8 cellular contexts compared by ENCODE assay signal in the genomic region with DNA sequence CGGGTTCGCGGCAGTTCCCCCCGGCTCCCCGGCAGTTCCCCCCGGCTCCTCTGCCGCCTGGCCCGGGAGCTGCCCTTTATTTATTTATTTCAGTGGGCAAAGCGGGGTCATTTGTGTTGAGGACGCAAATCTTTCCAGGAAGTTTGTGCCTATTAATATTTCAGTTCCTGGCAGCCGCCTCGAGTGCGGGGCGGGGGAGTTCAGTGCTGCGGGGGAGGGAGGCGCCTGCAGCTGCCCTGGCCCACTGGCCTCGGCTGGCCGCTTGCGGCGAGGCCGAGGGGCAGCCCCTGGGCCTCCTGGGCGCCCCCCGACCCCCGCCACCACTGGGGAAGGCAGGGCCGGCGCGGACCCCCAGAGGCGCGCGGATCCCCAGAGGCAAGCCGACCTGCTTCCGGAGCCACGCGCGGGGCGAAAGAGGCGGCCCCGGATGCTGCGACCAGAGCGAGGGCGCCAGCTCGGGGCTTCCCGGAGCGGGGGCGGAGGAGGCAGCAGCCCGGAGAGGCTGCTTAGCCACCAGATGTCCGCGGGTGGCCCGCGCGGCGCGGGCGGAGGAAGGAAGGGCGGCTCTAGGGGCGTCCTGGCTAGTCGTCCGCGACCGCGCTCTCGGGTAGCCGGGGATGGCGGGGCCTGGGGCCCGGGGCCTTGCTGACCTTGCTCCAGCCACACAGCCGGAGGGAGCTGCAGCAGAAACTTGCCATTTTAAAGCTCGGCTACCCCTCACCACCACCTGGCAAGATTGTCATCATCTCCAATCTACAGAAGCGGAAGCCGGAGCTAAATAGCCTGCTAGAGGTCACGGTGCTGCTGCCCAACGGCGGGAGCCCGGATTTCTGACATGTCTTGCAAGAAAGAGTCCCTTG. TPM values are rescaled to one million over a fixed set of nuclear protein-coding genes. Genes with fewer than 3 reads are reported as not detected.
A peak's percentile ranks its signal among the peaks of the same experiment; 100 is the strongest.
DNase-seq lines count a peak whose midpoint lies in the region; ATAC-seq and TF ChIP-seq lines count a peak whose summit lies in the region.

No MANE protein-coding gene starts in this region.

- 1% methylated on average over 23 of the region's 73 CpGs for WGBS in SK-N-SH (ENCODE audit: low lambda C conversion rate)
- WGBS in prostate gland, result 2% methylated on average over 41 of the region's 73 CpGs

- H3K9me3 ChIP-seq in SK-N-SH (no peaks in the 10 kb centered on the region), prostate gland (no peaks in the 10 kb centered on the region)

- H3K9me2 ChIP-seq in SK-N-SH, result no peaks in the 10 kb centered on the region

- H2AFZ ChIP-seq in SK-N-SH (ENCODE audit: low read depth), result peak overlapping the region; percentile 91

- CTCF ChIA-PET in SK-N-SH (lab: Yijun Ruan, JAX), result interaction anchor here (0.7 to 5.7 kb wide), 11 partner anchors 10 to 87 kb away, joined by 3 to 38 read pairs (median 5); no protein-coding TSS in a partner anchor

- TF ChIP-seq POLR2A in prostate gland (IDR thresholded peaks at IDR 0.05), result peak; percentile 19

- H3K4me2 ChIP-seq in SK-N-SH, result peak overlapping the region; percentile 98

- intact Hi-C loops in left cardiac atrium (cut with DNase I) (loop anchor here in 1 of 2 donors (1.0 to 5.0 kb wide), 2 partner anchors 47 to 108 kb away; no protein-coding TSS in a partner anchor), prostate gland (cut with DNase I) (no loop called here)

- H3K4me1 ChIP-seq in SK-N-SH (ENCODE audit: control insufficient read depth in 1 of 2, insufficient read depth in 2 of 2, low read depth in 1 of 2, low read length in 1 of 2), result peaks cover 15 to 17% of the 10 kb centered on the region in 2 experiments; a peak in 3 of 4 replicates
- peaks cover 7% of the 10 kb centered on the region for H3K4me1 ChIP-seq in prostate gland (replicated peaks)

- H3F3A ChIP-seq in SK-N-SH (replicated peaks; ENCODE audit: insufficient read depth), result peaks cover 5% of the 10 kb centered on the region

- POLR2A ChIA-PET in SK-N-SH (lab: Yijun Ruan, JAX), result interaction anchor here (0.9 to 2.8 kb wide), 7 partner anchors 8 to 111 kb away, joined by 3 to 30 read pairs (median 5); a partner anchor contains a TSS

- no peaks in the 10 kb centered on the region for H4K20me1 ChIP-seq in SK-N-SH (ENCODE audit: insufficient read depth)

- peak overlapping the region; percentile 84 to 95 for H3K27ac ChIP-seq in SK-N-SH (ENCODE audit: low read depth in 2 of 2, low read length in 1 of 2)
- H3K27ac ChIP-seq in prostate gland, result peak overlapping the region; percentile 96 to 99

- H3K9ac ChIP-seq in SK-N-SH, result peak overlapping the region; percentile 81

- no peak for TF ChIP-seq EP300 in SK-N-SH (IDR thresholded peaks at IDR 0.05; ENCODE audit: borderline replicate concordance in 1 of 2, low read depth in 1 of 2, low read length in 1 of 2)

- TF ChIP-seq RAD21 in SK-N-SH (IDR thresholded peaks at IDR 0.05; ENCODE audit: low read length), result 0 out of 2 replicates have a peak, but pooled peaks have one; percentile 9

- peak; percentile 71 to 75 for ATAC-seq in left cardiac atrium

- DNase-seq in DMS53 treated with DMSO at 0.1 percent for 48 hours (lab: John Stamatoyannopoulos, UW; ENCODE audit: unreplicated experiment) (peak; percentile 62), GM20000 (ENCODE audit: low spot score) (peak; percentile 98), HT-29 (ENCODE audit: low spot score) (peak; percentile 72), SK-N-SH (peak; percentile 92), amniotic epithelial cell (ENCODE audit: low read depth) (peak; percentile 56), left cardiac atrium (peak; percentile 75), prostate gland (ENCODE audit: low spot score) (peak; percentile 54), NCI-H226 (no peak)

- peak overlapping the region; percentile 58 to 71 for H3K4me3 ChIP-seq in SK-N-SH (ENCODE audit: low read depth in 2 of 2, low read length in 1 of 2)
- peak overlapping the region; percentile 71 to 72 for H3K4me3 ChIP-seq in prostate gland

- H3K27me3 ChIP-seq in SK-N-SH (ENCODE audit: insufficient read depth) (no peaks in the 10 kb centered on the region), prostate gland (replicated peaks; ENCODE audit: insufficient read depth) (no peaks in the 10 kb centered on the region)

- TF ChIP-seq CTCF in GM20000 (IDR thresholded peaks at IDR 0.05; ENCODE audit: extremely low read depth, missing control alignments) (no peak), SK-N-SH (IDR thresholded peaks at IDR 0.05) (no peak), prostate gland (IDR thresholded peaks at IDR 0.05) (no peak)

- no peaks in the 10 kb centered on the region for H3K79me2 ChIP-seq in SK-N-SH (ENCODE audit: insufficient read depth)

- H3K36me3 ChIP-seq in SK-N-SH (replicated peaks in 1 of 2; ENCODE audit: control insufficient read depth in 1 of 2, insufficient read depth in 2 of 2, low read length in 1 of 2) (no peaks in the 10 kb centered on the region), prostate gland (no peaks in the 10 kb centered on the region)

TF ChIP-seq in SK-N-SH, 30 proteins besides CTCF, POLR2A, EP300 and RAD21:
- TF ChIP-seq NRF1 (IDR thresholded peaks at IDR 0.05; ENCODE audit: low read depth, low read length) (no peak), GABPA (IDR thresholded peaks at IDR 0.05; ENCODE audit: low read depth) (peak; percentile 16; the same call in 1 of the 2 replicates), TEAD4 (IDR thresholded peaks at IDR 0.05; ENCODE audit: borderline replicate concordance, insufficient read depth) (no peak), SIN3A (IDR thresholded peaks at IDR 0.05; ENCODE audit: borderline replicate concordance, low read depth, low read length) (peak; percentile 25; the same call in 1 of the 2 replicates), NFIC (IDR thresholded peaks at IDR 0.05; ENCODE audit: borderline replicate concordance) (peak; percentile 25; the same call in 1 of the 2 replicates), MEF2A (IDR thresholded peaks at IDR 0.05; ENCODE audit: borderline replicate concordance, low read depth) (no peak), POLR2AphosphoS5 (IDR thresholded peaks at IDR 0.05; ENCODE audit: low read depth, low read length) (no peak), RFX5 (IDR thresholded peaks at IDR 0.05; ENCODE audit: low read length) (no peak), MXI1 (IDR thresholded peaks at IDR 0.05; ENCODE audit: low read depth, low read length) (no peak), TAF1 (IDR thresholded peaks at IDR 0.05; ENCODE audit: borderline replicate concordance, low read depth, low read length) (0 out of 2 replicates have a peak, but pooled peaks have one; percentile 23), YY1 (IDR thresholded peaks at IDR 0.05; ENCODE audit: low read depth) (no peak)
TF ChIP-seq in SK-N-SH: peak in this region for 4.

RNA-seq across cellular contexts. Expression of a gene that starts 48.0 kb away (rescaled TPM):
- 275 and 298 TPM in 2 replicates for total RNA-seq in HT-29 (2014; rRNA removed; shearing (Covaris generic))
- polyA plus RNA-seq in SK-N-SH (2012; rRNA removed), result 315 and 370 TPM in 2 replicates
- polyA plus RNA-seq in SK-N-SH (2012; cell fraction: cytosol; rRNA removed), result 299 and 383 TPM in 2 replicates
- polyA plus RNA-seq in SK-N-SH (2012; cell fraction: nucleus; rRNA removed), result 85.2 and 129 TPM in 2 replicates
- total RNA-seq in left cardiac atrium, result 100 to 1,000 TPM; 285 to 316 TPM
- total RNA-seq in prostate gland, result 100 to 1,000 TPM; 400 to 481 TPM
